19 cellular contexts compared by ENCODE assay signal in the genomic region with DNA sequence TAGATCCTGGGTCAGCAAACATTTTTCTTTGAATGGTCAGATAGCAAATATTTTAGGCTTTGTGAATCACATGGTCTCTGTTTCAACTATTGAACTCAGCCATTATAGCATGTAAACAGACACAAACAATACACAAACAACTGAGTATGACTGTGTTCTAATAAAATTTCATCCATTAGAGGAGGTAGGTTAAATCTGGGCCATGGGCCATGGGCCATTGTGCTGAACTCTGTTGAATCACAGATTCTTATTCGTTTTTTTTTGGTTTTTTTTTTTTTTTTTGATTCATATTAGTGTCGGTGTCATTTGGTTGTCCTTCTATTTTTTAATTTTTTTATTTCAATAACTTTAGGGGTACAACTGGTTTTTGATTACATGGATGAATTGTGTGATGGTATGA.
DNase-seq lines count a peak whose midpoint lies in the region; ATAC-seq lines count a peak whose summit lies in the region.
"Had no signal": no experiment of that assay in that cellular context is flagged by ENCODE, and none has a peak within 500 bp of the region (broad histone marks: within the 10 kb centered on the region; RNA-seq: fewer than 3 reads in every experiment).

No MANE protein-coding gene starts in this region.

- H3K36me3 ChIP-seq in MG63: no peaks in the 10 kb centered on the region
- H3K36me3 ChIP-seq in SJSA1: no peaks in the 10 kb centered on the region
- H3K36me3 ChIP-seq: BE2C, BLaER1 had no signal

- DNase-seq in H4 (ENCODE audit: low spot score) (peak; percentile 33), MG63 (peak; percentile 69), SJSA1 (ENCODE audit: low read depth in 1 of 2, low spot score in 2 of 2) (peak; percentile 59 to 76)
- no peak for DNase-seq in activated naive CD4-positive, alpha-beta T cell (lab: John Stamatoyannopoulos, UW)
- DNase-seq: 8988T; ACHN; BE2C; C1 segment of cervical spinal cord; Caco-2; Calu3; CD4-positive, alpha-beta memory T cell; CD4-positive, CD25-positive, alpha-beta regulatory T cell; CD8-positive, alpha-beta memory T cell; DMS79 treated with DMSO at 0.1 percent for 48 hours; GF-D8 had no signal

- H3K9me3 ChIP-seq in MG63: no peaks in the 10 kb centered on the region
- H3K9me3 ChIP-seq in SJSA1 (replicated peaks): no peaks in the 10 kb centered on the region
- H3K9me3 ChIP-seq: BE2C had no signal

- no peak overlapping the region for H3K4me3 ChIP-seq in MG63
- H3K4me3 ChIP-seq in SJSA1: no peak overlapping the region
- H3K4me3 ChIP-seq: BLaER1 had no signal

- H3K27me3 ChIP-seq in MG63: no peaks in the 10 kb centered on the region
- no peaks in the 10 kb centered on the region for H3K27me3 ChIP-seq in SJSA1 (replicated peaks)
- H3K27me3 ChIP-seq: BE2C, BLaER1 had no signal

- peaks cover 21% of the 10 kb centered on the region for H3K4me1 ChIP-seq in SJSA1 (replicated peaks)
- H3K4me1 ChIP-seq: BE2C, BLaER1, Caco-2 had no signal

- no peak for ATAC-seq in GM18517 (IDR thresholded peaks at IDR 0.05; ENCODE audit: unreplicated experiment)
- ATAC-seq in HG03135 (IDR thresholded peaks at IDR 0.05; ENCODE audit: unreplicated experiment): no peak
- ATAC-seq in HG03378 (IDR thresholded peaks at IDR 0.05; ENCODE audit: unreplicated experiment): no peak

- H3K27ac ChIP-seq in SJSA1: peak overlapping the region; percentile 68
- H3K27ac ChIP-seq: BLaER1 had no signal

Comparison
In these comparisons a context has a peak if more than half of its experiments do, and no peak if none do; other contexts are left out.
1. DNase-seq: peak in H4 (single experiment), MG63 (single experiment) and SJSA1 (2 of 2); none in activated naive CD4-positive, alpha-beta T cell (0 of 4).